In genomic region chr18:74551936-74552555, GRCh38 we compare ENCODE assay signal across 1 cellular context.
TF ChIP-seq lines count a peak whose summit lies in the region.

No MANE protein-coding gene starts in this region.

TF ChIP-seq in neural cell, 6 proteins besides CTCF, POLR2A, EP300 and RAD21 (continued from another document):
- TF ChIP-seq EZH2 (IDR thresholded peaks at IDR 0.05; ENCODE audit: borderline replicate concordance, insufficient read depth, low read length, poor library complexity, severe bottlenecking) = no peak
- peak; percentile 76 for TF ChIP-seq SMC3 (conservative IDR thresholded peaks at IDR 0.05; ENCODE audit: poor library complexity)
- no peak for TF ChIP-seq MXI1 (conservative IDR thresholded peaks at IDR 0.05; ENCODE audit: poor library complexity, severe bottlenecking)
- TF ChIP-seq POLR2AphosphoS5 (IDR thresholded peaks at IDR 0.05) = no peak
